ENCODE assay signal across 10 cellular contexts in the genomic region with DNA sequence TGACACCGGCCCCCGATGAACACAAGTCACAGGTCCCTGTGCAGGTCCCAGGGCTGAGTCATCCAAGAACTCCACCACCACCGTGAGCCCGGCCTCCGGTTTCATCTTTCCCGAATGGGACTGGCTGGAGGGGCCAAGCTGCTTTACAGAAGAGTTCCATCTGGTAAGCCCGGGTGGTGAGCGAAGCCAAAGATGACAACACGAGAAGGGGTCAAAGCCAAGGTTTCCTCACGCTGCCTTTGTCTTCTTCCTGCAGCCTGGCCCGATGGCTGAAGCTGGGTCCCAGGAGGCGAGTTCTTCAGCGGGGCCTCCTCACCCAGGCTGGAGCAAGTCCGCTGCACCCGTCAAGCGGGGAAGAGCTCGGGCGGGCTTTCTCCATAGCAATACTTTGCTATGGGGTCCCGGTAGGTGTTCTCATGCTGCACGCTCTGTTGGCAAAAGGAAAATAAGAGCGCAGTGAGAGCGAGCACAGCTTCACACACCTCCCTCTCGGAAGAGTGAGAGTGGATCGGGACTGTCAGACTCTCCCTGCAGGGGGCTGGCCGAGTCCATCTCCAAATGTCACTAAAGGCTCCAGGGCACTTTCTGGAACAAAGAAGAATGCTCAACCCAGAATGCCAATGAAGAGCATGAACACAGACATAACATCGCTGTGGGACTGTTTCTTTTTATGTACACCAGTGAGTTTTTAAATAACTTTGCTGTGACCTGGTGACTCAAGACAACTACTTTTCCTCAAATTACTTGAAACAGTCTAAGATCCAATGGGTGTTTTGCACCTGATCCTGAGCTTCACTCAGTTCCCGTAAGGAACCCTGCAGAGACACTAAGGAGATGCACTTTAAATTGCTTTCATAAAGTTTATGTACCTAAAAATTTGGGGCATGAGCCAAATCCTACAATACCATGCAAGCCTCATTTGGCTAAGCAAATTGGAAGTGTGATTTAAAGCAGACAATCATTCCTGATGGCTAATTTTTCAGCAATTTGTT. TPM values are rescaled to one million over a fixed set of nuclear protein-coding genes. Genes with fewer than 3 reads are reported as not detected.
A peak's percentile ranks its signal among the peaks of the same experiment; 100 is the strongest.
DNase-seq lines count a peak whose midpoint lies in the region; ATAC-seq and TF ChIP-seq lines count a peak whose summit lies in the region.
"Had no signal": no experiment of that assay in that cellular context is flagged by ENCODE, and none has a peak within 500 bp of the region (broad histone marks: within the 10 kb centered on the region; RNA-seq: fewer than 3 reads in every experiment).

No MANE protein-coding gene starts in this region.

- peaks cover 0 to 4% of the 10 kb centered on the region in 2 donors for H3K4me1 ChIP-seq in breast epithelium

- H3K9ac ChIP-seq in neural cell (ENCODE audit: low read length): no peak overlapping the region
- H3K9ac ChIP-seq: KMS-11 had no signal

- peaks cover 6% of the 10 kb centered on the region for H3F3A ChIP-seq in neural cell (ENCODE audit: insufficient read depth, low read length, poor library complexity, severe bottlenecking)

- no peak for DNase-seq in breast epithelium (ENCODE audit: low spot score in 2 of 2)
- no peak for DNase-seq in MCF 10A (ENCODE audit: unreplicated experiment)
- DNase-seq in fibroblast of the aortic adventitia (ENCODE audit: low read depth): peak; percentile 86
- no peak for DNase-seq in RPMI8226
- DNase-seq in GM10248 (ENCODE audit: extremely low spot score): no peak
- DNase-seq in T-helper 17 cell: no peak
- DNase-seq in activated gamma-delta T cell treated with Interleukin-2 at 50 U/mL for 16 hours: no peak

- H4K20me1 ChIP-seq in neural cell (ENCODE audit: insufficient read depth): no peaks in the 10 kb centered on the region

- H3K4me3 Mint-ChIP-seq in MCF 10A (ENCODE audit: unreplicated experiment) (no peak overlapping the region), T-helper 17 cell (no peak overlapping the region)

- H3K9me3 ChIP-seq in breast epithelium: no peaks in the 10 kb centered on the region
- H3K9me3 ChIP-seq in neural cell (ENCODE audit: low read length): no peaks in the 10 kb centered on the region
- H3K9me3 ChIP-seq in T-helper 17 cell (ENCODE audit: control insufficient read depth, low read length, poor library complexity, severe bottlenecking): no peaks in the 10 kb centered on the region

- POLR2A ChIA-PET in MCF 10A (lab: Yijun Ruan, JAX) (interaction anchor here (0.7 kb wide), 1 partner anchor 14 kb away, joined by 4 read pairs; no protein-coding TSS in a partner anchor), GM10248 (lab: Yijun Ruan, JAX) (no interaction called here)

- CTCF ChIA-PET in MCF 10A (lab: Yijun Ruan, JAX) (interaction anchor here (1.4 to 1.5 kb wide), 2 partner anchors 9 to 97 kb away, joined by 3 to 10 read pairs; no protein-coding TSS in a partner anchor), GM10248 (lab: Yijun Ruan, JAX) (interaction anchor here (1.0 to 3.2 kb wide), 3 partner anchors 9 to 16 kb away, joined by 3 to 24 read pairs (median 12); no protein-coding TSS in a partner anchor)

- H3K4me1 Mint-ChIP-seq in MCF 10A (ENCODE audit: insufficient read depth, unreplicated experiment) (no peaks in the 10 kb centered on the region), T-helper 17 cell (peaks cover 9% of the 10 kb centered on the region)

- no TSS peak for BruUV-seq in MCF 10A (replicated peaks; lab: Mats Ljungman, UMichigan)

- H3K27me3 Mint-ChIP-seq in MCF 10A (ENCODE audit: insufficient read depth, unreplicated experiment): no peaks in the 10 kb centered on the region
- no peaks in the 10 kb centered on the region for H3K27me3 Mint-ChIP-seq in T-helper 17 cell

- TF ChIP-seq CTCF in breast epithelium (IDR thresholded peaks at IDR 0.05) (no peak), MCF 10A (IDR thresholded peaks at IDR 0.05; ENCODE audit: unreplicated experiment) (no peak), fibroblast of the aortic adventitia (IDR thresholded peaks at IDR 0.05; ENCODE audit: insufficient read depth, low read length) (no peak), neural cell (IDR thresholded peaks at IDR 0.05; ENCODE audit: poor library complexity, severe bottlenecking) (no peak), GM10248 (IDR thresholded peaks at IDR 0.05; ENCODE audit: control extremely low read depth, extremely low read depth, low read depth, missing control alignments) (no peak)

- H3K9me2 ChIP-seq in neural cell (ENCODE audit: insufficient read depth, low read length): no peaks in the 10 kb centered on the region

- H3K36me3 Mint-ChIP-seq in MCF 10A (ENCODE audit: insufficient read depth, unreplicated experiment): peaks cover 65% of the 10 kb centered on the region
- H3K36me3 Mint-ChIP-seq in T-helper 17 cell (ENCODE audit: low read depth): peaks cover 9% of the 10 kb centered on the region

- H3K27me3 ChIP-seq in breast epithelium: no peaks in the 10 kb centered on the region
- H3K27me3 ChIP-seq in neural cell (ENCODE audit: insufficient read depth, low read depth, low read length): no peaks in the 10 kb centered on the region

- H3K27ac ChIP-seq in breast epithelium (peak overlapping the region in 1 of 2 donors; percentile 53), neural cell (ENCODE audit: low read length) (peak overlapping the region; percentile 58)
- H3K27ac ChIP-seq: KMS-11 had no signal

- H3K9me3 Mint-ChIP-seq in MCF 10A (ENCODE audit: unreplicated experiment): no peaks in the 10 kb centered on the region

- H2AFZ ChIP-seq in neural cell (ENCODE audit: low read depth, low read length): no peak overlapping the region

- no peak for TF ChIP-seq EP300 in neural cell (conservative IDR thresholded peaks at IDR 0.05; ENCODE audit: poor library complexity, severe bottlenecking)

- TF ChIP-seq POLR2A in breast epithelium (IDR thresholded peaks at IDR 0.05): no peak

- peak overlapping the region; percentile 39 for H3K4me2 ChIP-seq in neural cell (ENCODE audit: low read length)
- H3K4me2 ChIP-seq: KMS-11 had no signal

- no peak for TF ChIP-seq RAD21 in neural cell (conservative IDR thresholded peaks at IDR 0.05)

- H3K4me3 ChIP-seq in breast epithelium: peak overlapping the region in 2 of 3 donors; percentile 9 to 44
- H3K4me3 ChIP-seq in fibroblast of the aortic adventitia (ENCODE audit: low read depth, low read length): peak overlapping the region; percentile 40
- peak overlapping the region; percentile 45 for H3K4me3 ChIP-seq in neural cell (ENCODE audit: low read length)
- H3K4me3 ChIP-seq: skin epidermis had no signal

- intact Hi-C loops in breast epithelium (cut with DNase I; ENCODE audit: low total_unique reads): no loop called here
- intact Hi-C loops in MCF 10A (cut with micrococcal nuclease): no loop called here

- no peak for ATAC-seq in T-helper 17 cell

- H3K36me3 ChIP-seq in breast epithelium: no peaks in the 10 kb centered on the region
- H3K36me3 ChIP-seq in neural cell (ENCODE audit: insufficient read depth, low read length): peaks cover 13% of the 10 kb centered on the region

- H3K27ac Mint-ChIP-seq in MCF 10A (ENCODE audit: low read depth, unreplicated experiment) (no peak overlapping the region), T-helper 17 cell (no peak overlapping the region)

- H3K79me2 ChIP-seq in neural cell (replicated peaks; ENCODE audit: insufficient read depth, low read length): no peaks in the 10 kb centered on the region

TF ChIP-seq in neural cell, 6 proteins besides CTCF, POLR2A, EP300 and RAD21:
- TF ChIP-seq TAF1 (IDR thresholded peaks at IDR 0.05; ENCODE audit: low read depth): no peak
- TF ChIP-seq, protein P1, sequence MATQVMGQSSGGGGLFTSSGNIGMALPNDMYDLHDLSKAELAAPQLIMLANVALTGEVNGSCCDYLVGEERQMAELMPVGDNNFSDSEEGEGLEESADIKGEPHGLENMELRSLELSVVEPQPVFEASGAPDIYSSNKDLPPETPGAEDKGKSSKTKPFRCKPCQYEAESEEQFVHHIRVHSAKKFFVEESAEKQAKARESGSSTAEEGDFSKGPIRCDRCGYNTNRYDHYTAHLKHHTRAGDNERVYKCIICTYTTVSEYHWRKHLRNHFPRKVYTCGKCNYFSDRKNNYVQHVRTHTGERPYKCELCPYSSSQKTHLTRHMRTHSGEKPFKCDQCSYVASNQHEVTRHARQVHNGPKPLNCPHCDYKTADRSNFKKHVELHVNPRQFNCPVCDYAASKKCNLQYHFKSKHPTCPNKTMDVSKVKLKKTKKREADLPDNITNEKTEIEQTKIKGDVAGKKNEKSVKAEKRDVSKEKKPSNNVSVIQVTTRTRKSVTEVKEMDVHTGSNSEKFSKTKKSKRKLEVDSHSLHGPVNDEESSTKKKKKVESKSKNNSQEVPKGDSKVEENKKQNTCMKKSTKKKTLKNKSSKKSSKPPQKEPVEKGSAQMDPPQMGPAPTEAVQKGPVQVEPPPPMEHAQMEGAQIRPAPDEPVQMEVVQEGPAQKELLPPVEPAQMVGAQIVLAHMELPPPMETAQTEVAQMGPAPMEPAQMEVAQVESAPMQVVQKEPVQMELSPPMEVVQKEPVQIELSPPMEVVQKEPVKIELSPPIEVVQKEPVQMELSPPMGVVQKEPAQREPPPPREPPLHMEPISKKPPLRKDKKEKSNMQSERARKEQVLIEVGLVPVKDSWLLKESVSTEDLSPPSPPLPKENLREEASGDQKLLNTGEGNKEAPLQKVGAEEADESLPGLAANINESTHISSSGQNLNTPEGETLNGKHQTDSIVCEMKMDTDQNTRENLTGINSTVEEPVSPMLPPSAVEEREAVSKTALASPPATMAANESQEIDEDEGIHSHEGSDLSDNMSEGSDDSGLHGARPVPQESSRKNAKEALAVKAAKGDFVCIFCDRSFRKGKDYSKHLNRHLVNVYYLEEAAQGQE (IDR thresholded peaks at IDR 0.05; ENCODE audit: borderline replicate concordance): no peak

RNA-seq across cellular contexts. Expression of a gene that starts 20.1 kb away (rescaled TPM):
- 10 to 100 TPM; 13.8 to 18.4 (median 15.7) TPM for total RNA-seq in breast epithelium
- 26.2 and 37.1 TPM in 2 replicates for total RNA-seq in MCF 10A (2022)
- 7.0 and 24.4 TPM in 2 replicates for total RNA-seq in fibroblast of the aortic adventitia (ENCODE audit: low replicate concordance)
- 40.0 and 48.1 TPM in 2 replicates for polyA plus RNA-seq in neural cell
- 85.3 and 93.5 TPM in 2 replicates for polyA minus RNA-seq in neural cell
- 10 to 100 TPM; 17.2 to 18.5 TPM for total RNA-seq in T-helper 17 cell

RNA-seq across cellular contexts. Expression of a gene that starts 20.4 kb away (rescaled TPM):
- total RNA-seq in breast epithelium (1 to 10 TPM in 2 of 3 donors, under 1 TPM in 1; under 0.01 to 1.9 (median 1.6) TPM), MCF 10A (2022) (7.2 and 10.5 TPM in 2 replicates), fibroblast of the aortic adventitia (ENCODE audit: low replicate concordance) (0.98 and 2.3 TPM in 2 replicates), T-helper 17 cell (1 to 10 TPM; 4.9 to 5.7 TPM)
- 18.5 and 20.6 TPM in 2 replicates for polyA plus RNA-seq in neural cell
- polyA minus RNA-seq in neural cell: 53.6 and 59.6 TPM in 2 replicates
